Comparison of ENCODE assay signal across 1 cellular context in the genomic region with DNA sequence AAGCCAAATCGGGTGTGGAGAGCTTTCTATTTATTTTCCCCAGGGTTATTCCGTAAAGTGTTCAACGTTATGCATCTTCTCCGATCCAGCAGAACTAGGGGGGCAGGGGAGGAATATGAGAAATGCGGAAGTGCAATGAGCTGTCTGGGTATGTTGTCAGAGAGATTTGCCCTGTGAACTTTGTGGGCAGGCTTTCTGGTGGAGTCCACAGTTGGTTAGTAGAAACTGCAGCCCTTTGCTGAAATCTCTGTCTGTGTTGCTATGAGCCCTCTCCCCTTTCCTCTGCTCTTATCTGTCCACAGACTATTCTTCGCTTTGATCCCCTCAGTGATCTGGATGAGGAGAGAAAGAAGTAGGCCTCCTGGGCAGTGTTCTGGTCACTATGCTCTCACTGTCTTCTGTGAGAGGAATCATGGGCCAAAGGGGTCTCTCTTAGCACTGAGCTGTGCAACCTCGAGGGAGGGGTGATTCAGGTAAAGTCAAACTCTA.
TF ChIP-seq lines count a peak whose summit lies in the region.

No MANE protein-coding gene starts in this region.

TF ChIP-seq in HepG2, 621 proteins besides CTCF, POLR2A, EP300 and RAD21 (continued from another document and continues in another):
- TF ChIP-seq, protein P1, sequence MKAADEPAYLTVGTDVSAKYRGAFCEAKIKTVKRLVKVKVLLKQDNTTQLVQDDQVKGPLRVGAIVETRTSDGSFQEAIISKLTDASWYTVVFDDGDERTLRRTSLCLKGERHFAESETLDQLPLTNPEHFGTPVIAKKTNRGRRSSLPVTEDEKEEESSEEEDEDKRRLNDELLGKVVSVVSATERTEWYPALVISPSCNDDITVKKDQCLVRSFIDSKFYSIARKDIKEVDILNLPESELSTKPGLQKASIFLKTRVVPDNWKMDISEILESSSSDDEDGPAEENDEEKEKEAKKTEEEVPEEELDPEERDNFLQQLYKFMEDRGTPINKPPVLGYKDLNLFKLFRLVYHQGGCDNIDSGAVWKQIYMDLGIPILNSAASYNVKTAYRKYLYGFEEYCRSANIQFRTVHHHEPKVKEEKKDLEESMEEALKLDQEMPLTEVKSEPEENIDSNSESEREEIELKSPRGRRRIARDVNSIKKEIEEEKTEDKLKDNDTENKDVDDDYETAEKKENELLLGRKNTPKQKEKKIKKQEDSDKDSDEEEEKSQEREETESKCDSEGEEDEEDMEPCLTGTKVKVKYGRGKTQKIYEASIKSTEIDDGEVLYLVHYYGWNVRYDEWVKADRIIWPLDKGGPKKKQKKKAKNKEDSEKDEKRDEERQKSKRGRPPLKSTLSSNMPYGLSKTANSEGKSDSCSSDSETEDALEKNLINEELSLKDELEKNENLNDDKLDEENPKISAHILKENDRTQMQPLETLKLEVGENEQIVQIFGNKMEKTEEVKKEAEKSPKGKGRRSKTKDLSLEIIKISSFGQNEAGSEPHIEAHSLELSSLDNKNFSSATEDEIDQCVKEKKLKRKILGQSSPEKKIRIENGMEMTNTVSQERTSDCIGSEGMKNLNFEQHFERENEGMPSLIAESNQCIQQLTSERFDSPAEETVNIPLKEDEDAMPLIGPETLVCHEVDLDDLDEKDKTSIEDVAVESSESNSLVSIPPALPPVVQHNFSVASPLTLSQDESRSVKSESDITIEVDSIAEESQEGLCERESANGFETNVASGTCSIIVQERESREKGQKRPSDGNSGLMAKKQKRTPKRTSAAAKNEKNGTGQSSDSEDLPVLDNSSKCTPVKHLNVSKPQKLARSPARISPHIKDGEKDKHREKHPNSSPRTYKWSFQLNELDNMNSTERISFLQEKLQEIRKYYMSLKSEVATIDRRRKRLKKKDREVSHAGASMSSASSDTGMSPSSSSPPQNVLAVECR (CRISPR knock-in tag; IDR thresholded peaks at IDR 0.05; ENCODE audit: borderline replicate concordance): peak; percentile 48; the same call in 1 of the 2 replicates
- TF ChIP-seq, protein P2, sequence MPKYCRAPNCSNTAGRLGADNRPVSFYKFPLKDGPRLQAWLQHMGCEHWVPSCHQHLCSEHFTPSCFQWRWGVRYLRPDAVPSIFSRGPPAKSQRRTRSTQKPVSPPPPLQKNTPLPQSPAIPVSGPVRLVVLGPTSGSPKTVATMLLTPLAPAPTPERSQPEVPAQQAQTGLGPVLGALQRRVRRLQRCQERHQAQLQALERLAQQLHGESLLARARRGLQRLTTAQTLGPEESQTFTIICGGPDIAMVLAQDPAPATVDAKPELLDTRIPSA (CRISPR knock-in tag; IDR thresholded peaks at IDR 0.05; ENCODE audit: borderline replicate concordance): no peak
- TF ChIP-seq ZNF543 (CRISPR knock-in tag; IDR thresholded peaks at IDR 0.05): 0 out of 2 replicates have a peak, but pooled peaks have one; percentile 59
- TF ChIP-seq, protein P3, sequence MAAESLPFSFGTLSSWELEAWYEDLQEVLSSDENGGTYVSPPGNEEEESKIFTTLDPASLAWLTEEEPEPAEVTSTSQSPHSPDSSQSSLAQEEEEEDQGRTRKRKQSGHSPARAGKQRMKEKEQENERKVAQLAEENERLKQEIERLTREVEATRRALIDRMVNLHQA (CRISPR knock-in tag; IDR thresholded peaks at IDR 0.05): no peak
- TF ChIP-seq YEATS2 (CRISPR knock-in tag; IDR thresholded peaks at IDR 0.05; ENCODE audit: borderline replicate concordance): no peak; the same call in 1 of the 2 replicates
- TF ChIP-seq, protein P4, sequence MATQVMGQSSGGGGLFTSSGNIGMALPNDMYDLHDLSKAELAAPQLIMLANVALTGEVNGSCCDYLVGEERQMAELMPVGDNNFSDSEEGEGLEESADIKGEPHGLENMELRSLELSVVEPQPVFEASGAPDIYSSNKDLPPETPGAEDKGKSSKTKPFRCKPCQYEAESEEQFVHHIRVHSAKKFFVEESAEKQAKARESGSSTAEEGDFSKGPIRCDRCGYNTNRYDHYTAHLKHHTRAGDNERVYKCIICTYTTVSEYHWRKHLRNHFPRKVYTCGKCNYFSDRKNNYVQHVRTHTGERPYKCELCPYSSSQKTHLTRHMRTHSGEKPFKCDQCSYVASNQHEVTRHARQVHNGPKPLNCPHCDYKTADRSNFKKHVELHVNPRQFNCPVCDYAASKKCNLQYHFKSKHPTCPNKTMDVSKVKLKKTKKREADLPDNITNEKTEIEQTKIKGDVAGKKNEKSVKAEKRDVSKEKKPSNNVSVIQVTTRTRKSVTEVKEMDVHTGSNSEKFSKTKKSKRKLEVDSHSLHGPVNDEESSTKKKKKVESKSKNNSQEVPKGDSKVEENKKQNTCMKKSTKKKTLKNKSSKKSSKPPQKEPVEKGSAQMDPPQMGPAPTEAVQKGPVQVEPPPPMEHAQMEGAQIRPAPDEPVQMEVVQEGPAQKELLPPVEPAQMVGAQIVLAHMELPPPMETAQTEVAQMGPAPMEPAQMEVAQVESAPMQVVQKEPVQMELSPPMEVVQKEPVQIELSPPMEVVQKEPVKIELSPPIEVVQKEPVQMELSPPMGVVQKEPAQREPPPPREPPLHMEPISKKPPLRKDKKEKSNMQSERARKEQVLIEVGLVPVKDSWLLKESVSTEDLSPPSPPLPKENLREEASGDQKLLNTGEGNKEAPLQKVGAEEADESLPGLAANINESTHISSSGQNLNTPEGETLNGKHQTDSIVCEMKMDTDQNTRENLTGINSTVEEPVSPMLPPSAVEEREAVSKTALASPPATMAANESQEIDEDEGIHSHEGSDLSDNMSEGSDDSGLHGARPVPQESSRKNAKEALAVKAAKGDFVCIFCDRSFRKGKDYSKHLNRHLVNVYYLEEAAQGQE (IDR thresholded peaks at IDR 0.05; ENCODE audit: borderline replicate concordance in 1 of 2, low read depth in 1 of 2, low read length in 2 of 2): peak in 1 of 2 experiments; percentile 56; a peak in 1 of 4 replicates
- TF ChIP-seq HOXA9 (CRISPR knock-in tag; IDR thresholded peaks at IDR 0.05; ENCODE audit: borderline replicate concordance): no peak
- 0 out of 2 replicates have a peak, but pooled peaks have one; percentile 29 for TF ChIP-seq ZNF331 (CRISPR knock-in tag; IDR thresholded peaks at IDR 0.05)
- no peak for TF ChIP-seq YY1 (IDR thresholded peaks at IDR 0.05; ENCODE audit: insufficient read depth, insufficient replicate concordance, low read depth, low read length)
- peak; percentile 53; the same call in 1 of the 2 replicates for TF ChIP-seq FOXO1 (CRISPR knock-in tag; IDR thresholded peaks at IDR 0.05)
- no peak for TF ChIP-seq NR1H2 (CRISPR knock-in tag; IDR thresholded peaks at IDR 0.05; ENCODE audit: borderline replicate concordance, low read depth)
- TF ChIP-seq, protein P5, sequence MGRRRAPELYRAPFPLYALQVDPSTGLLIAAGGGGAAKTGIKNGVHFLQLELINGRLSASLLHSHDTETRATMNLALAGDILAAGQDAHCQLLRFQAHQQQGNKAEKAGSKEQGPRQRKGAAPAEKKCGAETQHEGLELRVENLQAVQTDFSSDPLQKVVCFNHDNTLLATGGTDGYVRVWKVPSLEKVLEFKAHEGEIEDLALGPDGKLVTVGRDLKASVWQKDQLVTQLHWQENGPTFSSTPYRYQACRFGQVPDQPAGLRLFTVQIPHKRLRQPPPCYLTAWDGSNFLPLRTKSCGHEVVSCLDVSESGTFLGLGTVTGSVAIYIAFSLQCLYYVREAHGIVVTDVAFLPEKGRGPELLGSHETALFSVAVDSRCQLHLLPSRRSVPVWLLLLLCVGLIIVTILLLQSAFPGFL (CRISPR knock-in tag; IDR thresholded peaks at IDR 0.05): no peak
- TF ChIP-seq, protein P6, sequence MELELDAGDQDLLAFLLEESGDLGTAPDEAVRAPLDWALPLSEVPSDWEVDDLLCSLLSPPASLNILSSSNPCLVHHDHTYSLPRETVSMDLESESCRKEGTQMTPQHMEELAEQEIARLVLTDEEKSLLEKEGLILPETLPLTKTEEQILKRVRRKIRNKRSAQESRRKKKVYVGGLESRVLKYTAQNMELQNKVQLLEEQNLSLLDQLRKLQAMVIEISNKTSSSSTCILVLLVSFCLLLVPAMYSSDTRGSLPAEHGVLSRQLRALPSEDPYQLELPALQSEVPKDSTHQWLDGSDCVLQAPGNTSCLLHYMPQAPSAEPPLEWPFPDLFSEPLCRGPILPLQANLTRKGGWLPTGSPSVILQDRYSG (CRISPR knock-in tag; IDR thresholded peaks at IDR 0.05): no peak
- no peak for TF ChIP-seq RFXANK (CRISPR knock-in tag; IDR thresholded peaks at IDR 0.05)
- peak; percentile 87; the same call in 1 of the 2 replicates for TF ChIP-seq ZNF160 (CRISPR knock-in tag; IDR thresholded peaks at IDR 0.05)
- no peak for TF ChIP-seq YEATS4 (CRISPR knock-in tag; IDR thresholded peaks at IDR 0.05; ENCODE audit: borderline replicate concordance)
- TF ChIP-seq ASH2L (IDR thresholded peaks at IDR 0.05; ENCODE audit: insufficient read length, low read depth, low read length): peak; percentile 73
- no peak for TF ChIP-seq ZNF12 (CRISPR knock-in tag; IDR thresholded peaks at IDR 0.05)
- TF ChIP-seq PITX1 (CRISPR knock-in tag; IDR thresholded peaks at IDR 0.05): peak; percentile 93
- TF ChIP-seq, protein P7, sequence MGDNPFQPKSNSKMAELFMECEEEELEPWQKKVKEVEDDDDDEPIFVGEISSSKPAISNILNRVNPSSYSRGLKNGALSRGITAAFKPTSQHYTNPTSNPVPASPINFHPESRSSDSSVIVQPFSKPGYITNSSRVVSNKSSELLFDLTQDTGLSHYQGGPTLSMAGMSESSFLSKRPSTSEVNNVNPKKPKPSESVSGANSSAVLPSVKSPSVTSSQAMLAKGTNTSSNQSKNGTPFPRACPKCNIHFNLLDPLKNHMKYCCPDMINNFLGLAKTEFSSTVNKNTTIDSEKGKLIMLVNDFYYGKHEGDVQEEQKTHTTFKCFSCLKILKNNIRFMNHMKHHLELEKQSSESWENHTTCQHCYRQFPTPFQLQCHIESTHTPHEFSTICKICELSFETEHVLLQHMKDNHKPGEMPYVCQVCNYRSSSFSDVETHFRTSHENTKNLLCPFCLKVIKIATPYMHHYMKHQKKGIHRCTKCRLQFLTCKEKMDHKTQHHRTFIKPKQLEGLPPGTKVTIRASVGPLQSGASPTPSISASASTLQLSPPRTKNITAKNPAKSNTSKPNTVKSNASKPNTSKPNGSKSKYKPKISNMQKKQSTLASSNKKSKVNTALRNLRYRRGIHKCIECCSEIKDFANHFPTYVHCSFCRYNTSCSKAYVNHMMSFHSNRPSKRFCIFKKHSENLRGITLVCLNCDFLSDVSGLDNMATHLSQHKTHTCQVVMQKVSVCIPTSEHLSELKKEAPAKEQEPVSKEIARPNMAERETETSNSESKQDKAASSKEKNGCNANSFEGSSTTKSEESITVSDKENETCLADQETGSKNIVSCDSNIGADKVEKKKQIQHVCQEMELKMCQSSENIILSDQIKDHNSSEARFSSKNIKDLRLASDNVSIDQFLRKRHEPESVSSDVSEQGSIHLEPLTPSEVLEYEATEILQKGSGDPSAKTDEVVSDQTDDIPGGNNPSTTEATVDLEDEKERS (CRISPR knock-in tag; IDR thresholded peaks at IDR 0.05): no peak
- TF ChIP-seq ELF3 (CRISPR knock-in tag; IDR thresholded peaks at IDR 0.05): peak; percentile 98
- TF ChIP-seq RBFOX2 (IDR thresholded peaks at IDR 0.05; ENCODE audit: low read depth, low read length): peak; percentile 56; the same call in 1 of the 2 replicates
- TF ChIP-seq ZNF766 (CRISPR knock-in tag; IDR thresholded peaks at IDR 0.05; ENCODE audit: borderline replicate concordance): no peak
- TF ChIP-seq NBN (conservative IDR thresholded peaks at IDR 0.05): no peak
- no peak for TF ChIP-seq GATA4 (IDR thresholded peaks at IDR 0.05; ENCODE audit: borderline replicate concordance, low read depth)
- no peak for TF ChIP-seq SRF (IDR thresholded peaks at IDR 0.05; ENCODE audit: low read depth, low read length)
- no peak for TF ChIP-seq ZNF296 (CRISPR knock-in tag; conservative IDR thresholded peaks at IDR 0.05)
- no peak for TF ChIP-seq SETDB1 (CRISPR knock-in tag; IDR thresholded peaks at IDR 0.05; ENCODE audit: borderline replicate concordance)
- TF ChIP-seq, protein P8, sequence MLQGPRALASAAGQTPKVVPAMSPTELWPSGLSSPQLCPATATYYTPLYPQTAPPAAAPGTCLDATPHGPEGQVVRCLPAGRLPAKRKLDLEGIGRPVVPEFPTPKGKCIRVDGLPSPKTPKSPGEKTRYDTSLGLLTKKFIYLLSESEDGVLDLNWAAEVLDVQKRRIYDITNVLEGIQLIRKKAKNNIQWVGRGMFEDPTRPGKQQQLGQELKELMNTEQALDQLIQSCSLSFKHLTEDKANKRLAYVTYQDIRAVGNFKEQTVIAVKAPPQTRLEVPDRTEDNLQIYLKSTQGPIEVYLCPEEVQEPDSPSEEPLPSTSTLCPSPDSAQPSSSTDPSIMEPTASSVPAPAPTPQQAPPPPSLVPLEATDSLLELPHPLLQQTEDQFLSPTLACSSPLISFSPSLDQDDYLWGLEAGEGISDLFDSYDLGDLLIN (CRISPR knock-in tag; IDR thresholded peaks at IDR 0.05; ENCODE audit: borderline replicate concordance): no peak
- TF ChIP-seq SNAPC2 (CRISPR knock-in tag; IDR thresholded peaks at IDR 0.05): no peak
- TF ChIP-seq CBFB (CRISPR knock-in tag; IDR thresholded peaks at IDR 0.05): no peak
- TF ChIP-seq, protein P9, sequence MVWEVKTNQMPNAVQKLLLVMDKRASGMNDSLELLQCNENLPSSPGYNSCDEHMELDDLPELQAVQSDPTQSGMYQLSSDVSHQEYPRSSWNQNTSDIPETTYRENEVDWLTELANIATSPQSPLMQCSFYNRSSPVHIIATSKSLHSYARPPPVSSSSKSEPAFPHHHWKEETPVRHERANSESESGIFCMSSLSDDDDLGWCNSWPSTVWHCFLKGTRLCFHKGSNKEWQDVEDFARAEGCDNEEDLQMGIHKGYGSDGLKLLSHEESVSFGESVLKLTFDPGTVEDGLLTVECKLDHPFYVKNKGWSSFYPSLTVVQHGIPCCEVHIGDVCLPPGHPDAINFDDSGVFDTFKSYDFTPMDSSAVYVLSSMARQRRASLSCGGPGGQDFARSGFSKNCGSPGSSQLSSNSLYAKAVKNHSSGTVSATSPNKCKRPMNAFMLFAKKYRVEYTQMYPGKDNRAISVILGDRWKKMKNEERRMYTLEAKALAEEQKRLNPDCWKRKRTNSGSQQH (CRISPR knock-in tag; IDR thresholded peaks at IDR 0.05; ENCODE audit: low read depth): 0 out of 2 replicates have a peak, but pooled peaks have one; percentile 29
- TF ChIP-seq, protein P10, sequence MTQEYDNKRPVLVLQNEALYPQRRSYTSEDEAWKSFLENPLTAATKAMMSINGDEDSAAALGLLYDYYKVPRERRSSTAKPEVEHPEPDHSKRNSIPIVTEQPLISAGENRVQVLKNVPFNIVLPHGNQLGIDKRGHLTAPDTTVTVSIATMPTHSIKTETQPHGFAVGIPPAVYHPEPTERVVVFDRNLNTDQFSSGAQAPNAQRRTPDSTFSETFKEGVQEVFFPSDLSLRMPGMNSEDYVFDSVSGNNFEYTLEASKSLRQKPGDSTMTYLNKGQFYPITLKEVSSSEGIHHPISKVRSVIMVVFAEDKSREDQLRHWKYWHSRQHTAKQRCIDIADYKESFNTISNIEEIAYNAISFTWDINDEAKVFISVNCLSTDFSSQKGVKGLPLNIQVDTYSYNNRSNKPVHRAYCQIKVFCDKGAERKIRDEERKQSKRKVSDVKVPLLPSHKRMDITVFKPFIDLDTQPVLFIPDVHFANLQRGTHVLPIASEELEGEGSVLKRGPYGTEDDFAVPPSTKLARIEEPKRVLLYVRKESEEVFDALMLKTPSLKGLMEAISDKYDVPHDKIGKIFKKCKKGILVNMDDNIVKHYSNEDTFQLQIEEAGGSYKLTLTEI (CRISPR knock-in tag; conservative IDR thresholded peaks at IDR 0.05): no peak
- TF ChIP-seq ZNF720 (CRISPR knock-in tag; IDR thresholded peaks at IDR 0.05): no peak
- no peak for TF ChIP-seq ZNF264 (CRISPR knock-in tag; IDR thresholded peaks at IDR 0.05)
- peak; percentile 53; the same call in 1 of the 2 replicates for TF ChIP-seq PHF21A (CRISPR knock-in tag; IDR thresholded peaks at IDR 0.05)
- TF ChIP-seq FOXC1 (CRISPR knock-in tag; IDR thresholded peaks at IDR 0.05; ENCODE audit: borderline replicate concordance): 0 out of 2 replicates have a peak, but pooled peaks have one; percentile 50
- TF ChIP-seq ZSCAN29 (CRISPR knock-in tag; conservative IDR thresholded peaks at IDR 0.05): 0 out of 2 replicates have a peak, but pooled peaks have one; percentile 37
- peak; percentile 43; the same call in 1 of the 2 replicates for TF ChIP-seq NFIC (IDR thresholded peaks at IDR 0.05; ENCODE audit: low read length)
- TF ChIP-seq AKAP8 (CRISPR knock-in tag; IDR thresholded peaks at IDR 0.05): no peak
